9 cellular contexts compared by ENCODE assay signal in genomic region chr15:62400778-62401177, GRCh38.
"Had no signal": no experiment of that assay in that cellular context is flagged by ENCODE, and none has a peak within 500 bp of the region (broad histone marks: within the 10 kb centered on the region; RNA-seq: fewer than 3 reads in every experiment).

No MANE protein-coding gene starts in this region.

- H3K36me3 ChIP-seq: HAP-1 had no signal

- H3K4me3 ChIP-seq: GM23248, GM23338, HAP-1 had no signal

- H3K27ac ChIP-seq: GM23248 had no signal

- DNase-seq: GM23248, GOT3, H7, H9, HCEC 1CT, HFFc6 had no signal

- ATAC-seq: GM23338, HCT116 had no signal
